ENCODE assay signal across 8 cellular contexts in the genomic region with DNA sequence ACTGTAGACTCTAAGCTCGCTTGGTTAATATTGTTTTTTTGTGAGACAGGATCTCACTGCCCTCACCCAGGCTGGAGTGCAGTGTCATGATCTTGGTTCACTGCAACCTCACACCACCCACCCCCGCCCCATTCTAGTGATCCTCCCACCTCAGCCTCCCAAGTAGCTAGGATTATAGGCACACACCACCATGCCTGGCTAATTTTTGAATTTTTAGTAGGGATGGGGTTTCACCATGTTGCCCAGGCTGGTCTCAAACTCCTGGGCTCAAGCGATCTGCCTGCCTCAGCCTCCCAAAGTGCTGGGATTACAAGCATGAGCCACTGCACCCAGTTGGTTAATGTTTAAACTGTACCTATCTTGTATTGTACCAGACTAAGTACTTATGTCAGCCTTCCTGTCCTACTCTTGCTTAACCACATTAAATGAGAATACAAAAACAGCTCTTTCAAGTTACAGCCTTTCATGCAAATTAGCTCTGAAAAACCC. TPM values are rescaled to one million over a fixed set of nuclear protein-coding genes. Genes with fewer than 3 reads are reported as not detected.
DNase-seq lines count a peak whose midpoint lies in the region; ATAC-seq, FAIRE-seq and TF ChIP-seq lines count a peak whose summit lies in the region.
"Not testable (repeated sequence)": the region's sequence is repeated elsewhere in the genome, so short reads cannot be mapped to it uniquely, and the experiment has no call there.

No MANE protein-coding gene starts in this region.

- POLR2A ChIA-PET in T-cell (lab: Charles Lee): interaction anchor here (0.6 to 1.0 kb wide), 3 partner anchors 11 to 23 kb away, joined by 3 to 5 read pairs (median 3); partner anchors contain the start of gene SETD2 (in 1 of the 2)
- POLR2A ChIA-PET in K562 (lab: Yijun Ruan, JAX): interaction anchor here (0.6 to 1.9 kb wide), 9 partner anchors 8 to 264 kb away, joined by 3 to 6 read pairs (median 3); partner anchors contain the start of gene SETD2

- not testable (repeated sequence) for H3K9ac ChIP-seq in K562 (ENCODE audit: insufficient read depth in 1 of 2, low read depth in 2 of 2, low read length in 2 of 2)

- peaks cover 0 to 11% of the 10 kb centered on the region in 2 experiments; a peak in 3 of 5 replicates for H3K4me1 ChIP-seq in K562 (replicated peaks in 1 of 2; ENCODE audit: control insufficient read depth in 2 of 2, insufficient read depth in 2 of 2, low read length in 2 of 2)

- H3K27me3 Mint-ChIP-seq in CD14-positive monocyte (ENCODE audit: low read depth in 3 of 3); T-cell; mesothelial cell of epicardium (ENCODE audit: low read depth): not testable (repeated sequence)

- not testable (repeated sequence) for H3K4me2 ChIP-seq in K562 (ENCODE audit: insufficient read depth, low read length)

- CTCF ChIA-PET in T-cell (lab: Charles Lee): interaction anchor here (0.5 to 1.1 kb wide), 5 partner anchors 12 to 146 kb away, joined by 3 to 7 read pairs (median 3); no protein-coding TSS in a partner anchor
- CTCF ChIA-PET in K562 (lab: Yijun Ruan, JAX; ENCODE audit: low intra/inter-chr PET ratio): not testable (repeated sequence)

- ATAC-seq in GM18517 (IDR thresholded peaks at IDR 0.05; ENCODE audit: unreplicated experiment) (peak; percentile 94), GM21381 (IDR thresholded peaks at IDR 0.05; ENCODE audit: unreplicated experiment) (peak; percentile 94), HG02884 (IDR thresholded peaks at IDR 0.05; ENCODE audit: unreplicated experiment) (peak; percentile 69), HG03520 (IDR thresholded peaks at IDR 0.05; ENCODE audit: unreplicated experiment) (peak; percentile 86), T-cell (replicated peaks in 1 of 4) (peak; percentile 69 to 95 (median 80)), K562 (peak; percentile 80)

- peak; percentile 62 for FAIRE-seq in K562 (lab: Jason Lieb, UNC)

- in situ Hi-C loops in K562 (cut with MboI): not testable (repeated sequence)

- H4K20me1 ChIP-seq in K562 (replicated peaks; ENCODE audit: control insufficient read depth, insufficient read depth, low read length): peaks cover 18% of the 10 kb centered on the region

- not testable (repeated sequence) for H3K36me3 Mint-ChIP-seq in CD14-positive monocyte, T-cell, mesothelial cell of epicardium

- TF ChIP-seq EP300 in K562 (IDR thresholded peaks at IDR 0.05; ENCODE audit: low read length): not testable (repeated sequence)

- H3K36me3 ChIP-seq in K562 (ENCODE audit: control insufficient read depth, insufficient read depth, low read length): not testable (repeated sequence)

- BruUV-seq in K562 (replicated peaks; lab: Mats Ljungman, UMichigan): not testable (repeated sequence)

- not testable (repeated sequence) for H3K27me3 ChIP-seq in K562 (ENCODE audit: control insufficient read depth in 2 of 2, insufficient read depth in 2 of 2, low read length in 2 of 2)

- H3K27ac Mint-ChIP-seq in CD14-positive monocyte (peak overlapping the region in 6 of 7 donors; percentile 25 to 84 (median 71)), T-cell (peak overlapping the region; percentile 19 to 76), mesothelial cell of epicardium (peak overlapping the region; percentile 83)

- H3K27ac ChIP-seq in K562 (ENCODE audit: extremely low read depth, low read depth, low read length): not testable (repeated sequence)

- H3K9me3 ChIP-seq in K562 (replicated peaks; ENCODE audit: control insufficient read depth, insufficient read depth, low read depth, low read length): not testable (repeated sequence)

- not testable (repeated sequence) for DNase-seq in CD14-positive monocyte (ENCODE audit: low spot score); mesothelial cell of epicardium (ENCODE audit: low spot score in 2 of 2, unreplicated experiment in 2 of 2)
- DNase-seq in T-cell: peak in 5 of 34 experiments; percentile 6 to 20 (median 9)
- peak; percentile 42 to 59 (median 46) for DNase-seq in K562 (ENCODE audit: extremely low read depth in 1 of 4, low spot score in 3 of 4)

- H3K4me1 Mint-ChIP-seq in CD14-positive monocyte (peaks cover 41% of the 10 kb centered on the region), T-cell (peaks cover 48 to 71% (median 68%) of the 10 kb centered on the region in 3 donors), mesothelial cell of epicardium (peaks cover 14% of the 10 kb centered on the region)

- H3K9me1 ChIP-seq in K562 (ENCODE audit: control insufficient read depth, insufficient read depth, low read length): not testable (repeated sequence)

- WGBS in K562 (ENCODE audit: insufficient coverage, low coverage, missing lambda C conversion rate): 41% methylated on average over 3 of the region's 3 CpGs

- H3K9me3 Mint-ChIP-seq in CD14-positive monocyte, T-cell, mesothelial cell of epicardium: not testable (repeated sequence)

- not testable (repeated sequence) for H3K4me3 ChIP-seq in K562

- TF ChIP-seq POLR2A in K562 (conservative IDR thresholded peaks at IDR 0.05): not testable (repeated sequence)

- H3K4me3 Mint-ChIP-seq in CD14-positive monocyte, mesothelial cell of epicardium: not testable (repeated sequence)
- peak overlapping the region; percentile 7 to 49 (median 28) for H3K4me3 Mint-ChIP-seq in T-cell

- H3K79me2 ChIP-seq in K562 (ENCODE audit: control insufficient read depth, insufficient read depth, low read length): peaks cover 84% of the 10 kb centered on the region

- TF ChIP-seq RAD21 in K562 (CRISPR knock-in tag; conservative IDR thresholded peaks at IDR 0.05 in 1 of 2, IDR thresholded peaks at IDR 0.05 in 1 of 2): not testable (repeated sequence)

- intact Hi-C loops in CD14-positive monocyte (cut with micrococcal nuclease); K562 (cut with micrococcal nuclease): not testable (repeated sequence)

- not testable (repeated sequence) for H2AFZ ChIP-seq in K562 (ENCODE audit: low read depth, low read length)

- TF ChIP-seq CTCF in CD14-positive monocyte (IDR thresholded peaks at IDR 0.05); K562 (IDR thresholded peaks at IDR 0.05 in 2 of 3, conservative IDR thresholded peaks at IDR 0.05 in 1 of 3; ENCODE audit: insufficient read depth in 2 of 3, low read depth in 1 of 3, low read length in 3 of 3); mesothelial cell of epicardium (IDR thresholded peaks at IDR 0.05; ENCODE audit: unreplicated experiment): not testable (repeated sequence)

TF ChIP-seq in K562, 482 proteins besides CTCF, POLR2A, EP300 and RAD21 (continues in another document):
- peak; percentile 62; the same call in 1 of the 2 replicates for TF ChIP-seq NFE2 (IDR thresholded peaks at IDR 0.05; ENCODE audit: low read depth)
- peak; percentile 82 for TF ChIP-seq EGR1 (conservative IDR thresholded peaks at IDR 0.05)
- TF ChIP-seq ZNF316 (IDR thresholded peaks at IDR 0.05): peak; percentile 61
- peak; percentile 30; the same call in 1 of the 2 replicates for TF ChIP-seq DPF2 (IDR thresholded peaks at IDR 0.05)
- 0 out of 4 replicates have a peak, but pooled peaks of 1 of the 2 experiments have one; percentile 2 for TF ChIP-seq HDAC1 (IDR thresholded peaks at IDR 0.05)

RNA-seq across cellular contexts. Expression of gene SETD2, which starts 22.9 kb away (rescaled TPM):
- polyA plus RNA-seq in CD14-positive monocyte (1 to 10 TPM; 3.1 to 7.5 TPM), K562 (2011; rRNA removed) (22.8 and 25.2 TPM in 2 replicates), K562 (2014; fragmentation: Illumina TruSeq; extraction: Trizol) (38.6 and 44.0 TPM in 2 replicates), K562 (2014; fragmentation: Nextera tagmentation; extraction: Ambion mirVana) (10 to 100 TPM in 1 of 2 experiments, 1 to 10 TPM in 1; 8.2 to 11.0 TPM), K562 (2014; rRNA removed) (23.0 and 24.6 TPM in 2 replicates)
- total RNA-seq in T-cell (10 to 100 TPM; 58.1 to 84.6 (median 63.9) TPM), K562 (2014; rRNA removed) (30.0 and 33.6 TPM in 2 replicates), K562 (2014; rRNA removed; fragmentation: Illumina TruSeq; extraction: Trizol) (43.8 and 47.8 TPM in 2 replicates), K562 (2015; rRNA removed; fragmentation: Illumina TruSeq; extraction: Trizol) (43.7 and 45.3 TPM in 2 replicates), K562 (2021) (39.3 and 39.5 TPM in 2 replicates), mesothelial cell of epicardium (68.1 to 73.1 TPM (median 68.8 TPM) in 3 replicates)
- total RNA-seq in K562 (2011; cell fraction: chromatin; rRNA removed; ENCODE audit: low replicate concordance): 43.5 and 203 TPM in 2 replicates
- total RNA-seq in K562 (2011; cell fraction: nucleolus; rRNA removed): 27.0 and 45.0 TPM in 2 replicates
- 67.0 and 71.2 TPM in 2 replicates for total RNA-seq in K562 (2011; cell fraction: nucleoplasm; rRNA removed)
- polyA plus RNA-seq in K562 (2011; cell fraction: cytosol; rRNA removed): 14.6 and 16.8 TPM in 2 replicates
- 28.4 and 29.7 TPM in 2 replicates for polyA plus RNA-seq in K562 (2011; cell fraction: nucleus; rRNA removed)
- 25.0 and 27.7 TPM in 2 replicates for polyA plus RNA-seq in K562 (2012)
- polyA minus RNA-seq in K562 (2011; rRNA and poly(A)+ RNA removed): 86.5 and 93.7 TPM in 2 replicates
- polyA minus RNA-seq in K562 (2011; cell fraction: cytosol; rRNA and poly(A)+ RNA removed): 32.7 and 35.5 TPM in 2 replicates
- 37.7 and 69.1 TPM in 2 replicates for polyA minus RNA-seq in K562 (2011; cell fraction: nucleus; rRNA and poly(A)+ RNA removed)
